In the genomic region with DNA sequence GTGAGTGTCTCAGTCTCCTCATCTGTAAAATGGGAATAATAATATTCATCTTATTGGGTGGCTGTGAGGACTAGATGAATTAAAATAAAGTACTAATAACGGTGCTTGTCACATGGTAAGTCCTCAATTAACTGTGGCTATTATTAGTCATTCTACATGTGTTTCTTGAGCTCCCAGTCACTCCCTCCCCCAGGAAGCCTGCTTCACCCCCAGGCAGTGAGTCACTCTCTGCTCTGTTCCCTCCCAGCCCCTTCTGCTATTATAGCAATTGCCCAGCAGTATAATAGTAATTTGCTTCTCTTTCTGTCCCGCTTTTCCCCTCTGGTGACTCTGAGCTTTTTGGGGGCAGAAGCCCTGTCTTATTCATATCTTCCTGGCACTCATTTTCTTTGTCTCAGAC, we compare ENCODE assay signal across 15 cellular contexts.
DNase-seq lines count a peak whose midpoint lies in the region; ATAC-seq and TF ChIP-seq lines count a peak whose summit lies in the region.
"Had no signal": no experiment of that assay in that cellular context is flagged by ENCODE, and none has a peak within 500 bp of the region (broad histone marks: within the 10 kb centered on the region; RNA-seq: fewer than 3 reads in every experiment).

No MANE protein-coding gene starts in this region.

- 41% methylated on average over 2 of the region's 2 CpGs for WGBS in smooth muscle cell (ENCODE audit: low lambda C conversion rate)

- H3K9me3 Mint-ChIP-seq in stimulated activated memory B cell treated with anti-CD40 and anti-IgM and Interleukin-4, amounts not matched to agents 10 μg/mL and 1 μg/mL and 100 μg/mL, for 72 hours = no peaks in the 10 kb centered on the region
- H3K9me3 Mint-ChIP-seq: activated T-cell treated with anti-CD3 and anti-CD28 coated beads, Interleukin-2, amount 50 U/mL, for 24 hours; CD8-positive, alpha-beta T cell; nephron had no signal

- H3K27ac Mint-ChIP-seq in stimulated activated memory B cell treated with anti-CD40 and anti-IgM and Interleukin-4, amounts not matched to agents 10 μg/mL and 1 μg/mL and 100 μg/mL, for 72 hours = no peak overlapping the region
- H3K27ac Mint-ChIP-seq: activated T-cell treated with anti-CD3 and anti-CD28 coated beads, Interleukin-2, amount 50 U/mL, for 24 hours; CD8-positive, alpha-beta T cell; nephron had no signal

- H3F3A ChIP-seq in smooth muscle cell (ENCODE audit: low read depth) = no peaks in the 10 kb centered on the region

- H3K4me1 Mint-ChIP-seq in stimulated activated memory B cell treated with anti-CD40 and anti-IgM and Interleukin-4, amounts not matched to agents 10 μg/mL and 1 μg/mL and 100 μg/mL, for 72 hours = peaks cover 27% of the 10 kb centered on the region

- H3K27ac ChIP-seq in BLaER1 treated with 17β-estradiol and CSF1 and Interleukin-3, amounts not matched to agents 10 nM and 100 nM = peak overlapping the region in 5 of 11 experiments; percentile 40 to 63 (median 45); a peak in 8 of 22 replicates
- no peak overlapping the region for H3K27ac ChIP-seq in smooth muscle cell (ENCODE audit: low read depth)
- H3K27ac ChIP-seq: SJCRH30 had no signal

- H4K20me1 ChIP-seq in BLaER1 treated with 17β-estradiol and CSF1 and Interleukin-3, amounts not matched to agents 10 nM and 100 nM = no peaks in the 10 kb centered on the region
- no peaks in the 10 kb centered on the region for H4K20me1 ChIP-seq in smooth muscle cell (ENCODE audit: low read depth)

- no peak overlapping the region for H3K4me3 Mint-ChIP-seq in stimulated activated memory B cell treated with anti-CD40 and anti-IgM and Interleukin-4, amounts not matched to agents 10 μg/mL and 1 μg/mL and 100 μg/mL, for 72 hours
- H3K4me3 Mint-ChIP-seq: activated T-cell treated with anti-CD3 and anti-CD28 coated beads, Interleukin-2, amount 50 U/mL, for 24 hours; CD8-positive, alpha-beta T cell; nephron had no signal

- H3K36me3 ChIP-seq in BLaER1 treated with 17β-estradiol and CSF1 and Interleukin-3, amounts not matched to agents 10 nM and 100 nM = no peaks in the 10 kb centered on the region
- H3K36me3 ChIP-seq in kidney epithelial cell (ENCODE audit: control insufficient read depth, insufficient read depth, low read length) = no peaks in the 10 kb centered on the region
- no peaks in the 10 kb centered on the region for H3K36me3 ChIP-seq in smooth muscle cell (ENCODE audit: low read depth)
- H3K36me3 ChIP-seq: SJCRH30 had no signal

- peak overlapping the region in 9 of 11 experiments; percentile 19 to 81 (median 46); a peak in 16 of 22 replicates for H3K4me2 ChIP-seq in BLaER1 treated with 17β-estradiol and CSF1 and Interleukin-3, amounts not matched to agents 10 nM and 100 nM
- H3K4me2 ChIP-seq in smooth muscle cell = no peak overlapping the region

- H3K9ac ChIP-seq in BLaER1 treated with 17β-estradiol and CSF1 and Interleukin-3, amounts not matched to agents 10 nM and 100 nM = peak overlapping the region in 2 of 11 experiments; percentile 5 to 31; a peak in 1 of 22 replicates
- H3K9ac ChIP-seq in smooth muscle cell (ENCODE audit: low read depth) = no peak overlapping the region

- H3K4me1 ChIP-seq in BLaER1 treated with 17β-estradiol and CSF1 and Interleukin-3, amounts not matched to agents 10 nM and 100 nM = peaks cover 42 to 99% (median 74%) of the 10 kb centered on the region in 10 experiments
- no peaks in the 10 kb centered on the region for H3K4me1 ChIP-seq in smooth muscle cell (ENCODE audit: low read depth)
- H3K4me1 ChIP-seq: SJCRH30 had no signal

- H3K79me2 ChIP-seq in smooth muscle cell (ENCODE audit: low read depth) = no peaks in the 10 kb centered on the region

- peaks cover 41% of the 10 kb centered on the region for H3K27me3 Mint-ChIP-seq in stimulated activated memory B cell treated with anti-CD40 and anti-IgM and Interleukin-4, amounts not matched to agents 10 μg/mL and 1 μg/mL and 100 μg/mL, for 72 hours

- no peak overlapping the region for H3K4me3 ChIP-seq in BLaER1 treated with 17β-estradiol and CSF1 and Interleukin-3, amounts not matched to agents 10 nM and 100 nM
- no peak overlapping the region for H3K4me3 ChIP-seq in kidney epithelial cell (ENCODE audit: low read depth, low read length)
- H3K4me3 ChIP-seq in smooth muscle cell = no peak overlapping the region
- H3K4me3 ChIP-seq: SJCRH30 had no signal

- no peaks in the 10 kb centered on the region for H3K9me3 ChIP-seq in BLaER1 treated with 17β-estradiol and CSF1 and Interleukin-3, amounts not matched to agents 10 nM and 100 nM (replicated peaks in 1 of 11)
- no peaks in the 10 kb centered on the region for H3K9me3 ChIP-seq in smooth muscle cell (replicated peaks; ENCODE audit: low read depth)
- H3K9me3 ChIP-seq: SJCRH30 had no signal

- TF ChIP-seq CTCF in kidney epithelial cell (IDR thresholded peaks at IDR 0.05; ENCODE audit: insufficient read depth, low read length, poor library complexity, severe bottlenecking) (no peak), smooth muscle cell (IDR thresholded peaks at IDR 0.05; ENCODE audit: borderline replicate concordance, insufficient read depth, poor library complexity, severe bottlenecking) (no peak)

- no peak for ATAC-seq in stimulated activated memory B cell treated with anti-CD40 and anti-IgM and Interleukin-4, amounts not matched to agents 10 μg/mL and 1 μg/mL and 100 μg/mL, for 72 hours
- no peak for ATAC-seq in GM19395 (IDR thresholded peaks at IDR 0.05; ENCODE audit: unreplicated experiment)
- ATAC-seq: CD8-positive, alpha-beta T cell had no signal

- H3K27me3 ChIP-seq in BLaER1 treated with 17β-estradiol and CSF1 and Interleukin-3, amounts not matched to agents 10 nM and 100 nM = no peaks in the 10 kb centered on the region
- H3K27me3 ChIP-seq in kidney epithelial cell (ENCODE audit: control insufficient read depth, insufficient read depth, low read length) (no peaks in the 10 kb centered on the region), smooth muscle cell (ENCODE audit: low read depth) (peaks cover 16% of the 10 kb centered on the region)

- H2AFZ ChIP-seq in smooth muscle cell (ENCODE audit: low read depth) = no peak overlapping the region

- H3K36me3 Mint-ChIP-seq in stimulated activated memory B cell treated with anti-CD40 and anti-IgM and Interleukin-4, amounts not matched to agents 10 μg/mL and 1 μg/mL and 100 μg/mL, for 72 hours = no peaks in the 10 kb centered on the region
- H3K36me3 Mint-ChIP-seq: CD8-positive, alpha-beta T cell had no signal

- DNase-seq in M059J (ENCODE audit: low read depth) (peak; percentile 75), amniotic epithelial cell (ENCODE audit: low read depth) (peak; percentile 11), kidney epithelial cell (ENCODE audit: low read depth) (peak; percentile 75), smooth muscle cell (lab: John Stamatoyannopoulos, UW; ENCODE audit: unreplicated experiment) (no peak), NCI-H2029 treated with DMSO at 0.1 percent for 48 hours (lab: John Stamatoyannopoulos, UW) (no peak)
- DNase-seq: activated T-cell treated with anti-CD3 and anti-CD28 coated beads, Interleukin-2, amount 50 U/mL, for 24 hours; CD8-positive, alpha-beta T cell; H7; kidney; NCI-H226; SJCRH30 had no signal

Comparison
In these comparisons a context has a peak if more than half of its experiments do, and no peak if none do; other contexts are left out.
1. DNase-seq: peak in M059J (single experiment), amniotic epithelial cell (single experiment) and kidney epithelial cell (single experiment); none in smooth muscle cell (single experiment) and NCI-H2029 treated with DMSO at 0.1 percent for 48 hours (single experiment).